Comparison of ENCODE assay signal across 9 cellular contexts in genomic region chr10:104259999-104260774, GRCh38. TPM values are rescaled to one million over a fixed set of nuclear protein-coding genes. Genes with fewer than 3 reads are reported as not detected.
DNase-seq lines count a peak whose midpoint lies in the region; TF ChIP-seq lines count a peak whose summit lies in the region.
"Had no signal": no experiment of that assay in that cellular context is flagged by ENCODE, and none has a peak within 500 bp of the region (broad histone marks: within the 10 kb centered on the region; RNA-seq: fewer than 3 reads in every experiment).

No MANE protein-coding gene starts in this region.

- peaks cover 73% of the 10 kb centered on the region for H3K4me1 Mint-ChIP-seq in activated CD4-positive, alpha-beta memory T cell treated with anti-CD3 and anti-CD28 coated beads, Interleukin-2, amount 10 ng/mL, durations not matched to agents 7 days and 5 days

- peaks cover 9 to 70% (median 11%) of the 10 kb centered on the region in 3 donors for H3K36me3 ChIP-seq in esophagus squamous epithelium
- H3K36me3 ChIP-seq in trophoblast cell (ENCODE audit: control insufficient read depth in 1 of 2, insufficient read depth in 2 of 2, low read length in 2 of 2): peaks cover 5 to 23% of the 10 kb centered on the region in 2 experiments

- peaks cover 77% of the 10 kb centered on the region for H3K36me3 Mint-ChIP-seq in activated CD4-positive, alpha-beta memory T cell treated with anti-CD3 and anti-CD28 coated beads, Interleukin-2, amount 10 ng/mL, durations not matched to agents 7 days and 5 days (ENCODE audit: low read depth)

- H3K9me3 Mint-ChIP-seq in activated CD4-positive, alpha-beta memory T cell treated with anti-CD3 and anti-CD28 coated beads, Interleukin-2, amount 10 ng/mL, durations not matched to agents 7 days and 5 days: no peaks in the 10 kb centered on the region

- H3K27ac ChIP-seq in esophagus squamous epithelium (peak overlapping the region; percentile 70 to 97 (median 80)), trophoblast cell (ENCODE audit: low read depth, low read length) (no peak overlapping the region)

- H3K23ac ChIP-seq in trophoblast cell (ENCODE audit: low read length): no peak overlapping the region

- 30 to 57% methylated on average over 6 of the region's 6 CpGs for WGBS in esophagus squamous epithelium, 2 donors
- no CpG with 5 or more reads among the region's 6 CpGs for WGBS in trophoblast cell (ENCODE audit: extremely low coverage, insufficient coverage, insufficient read length)

- H3K4ac ChIP-seq in trophoblast cell (ENCODE audit: low read depth, low read length): no peak overlapping the region

- no peak overlapping the region for H2AK5ac ChIP-seq in trophoblast cell (ENCODE audit: low read length)

- no peak overlapping the region for H2BK120ac ChIP-seq in trophoblast cell (ENCODE audit: insufficient read depth, low read length, poor library complexity)

- no peaks in the 10 kb centered on the region for H3K79me2 ChIP-seq in trophoblast cell (ENCODE audit: control insufficient read depth, insufficient read depth, low read length, poor library complexity)

- CTCF ChIA-PET in activated CD4-positive, alpha-beta memory T cell treated with anti-CD3 and anti-CD28 coated beads, Interleukin-2, amount 10 ng/mL, durations not matched to agents 7 days and 5 days (lab: Charles Lee): interaction anchor here (0.7 to 8.1 kb wide), 3 partner anchors 7 to 15 kb away, joined by 3 to 61 read pairs (median 35); no protein-coding TSS in a partner anchor

- H3K4me1 ChIP-seq in esophagus squamous epithelium (peaks cover 14 to 80% (median 47%) of the 10 kb centered on the region in 3 donors), trophoblast cell (ENCODE audit: control insufficient read depth in 1 of 2, insufficient read depth in 2 of 2, low read length in 2 of 2) (no peaks in the 10 kb centered on the region)

- no peak overlapping the region for H3K9ac ChIP-seq in trophoblast cell (ENCODE audit: low read length)

- peak overlapping the region; percentile 23 for H2AFZ ChIP-seq in trophoblast cell (ENCODE audit: insufficient read depth, low read length, poor library complexity)

- H3K79me1 ChIP-seq in trophoblast cell (ENCODE audit: low read length): peaks cover 2% of the 10 kb centered on the region

- peak overlapping the region; percentile 1 for H3K4me3 Mint-ChIP-seq in activated CD4-positive, alpha-beta memory T cell treated with anti-CD3 and anti-CD28 coated beads, Interleukin-2, amount 10 ng/mL, durations not matched to agents 7 days and 5 days

- H4K8ac ChIP-seq in trophoblast cell (ENCODE audit: low read depth, low read length): no peak overlapping the region

- POLR2A ChIA-PET in activated CD4-positive, alpha-beta memory T cell treated with anti-CD3 and anti-CD28 coated beads, Interleukin-2, amount 10 ng/mL, durations not matched to agents 7 days and 5 days (lab: Charles Lee): interaction anchor here (1.2 to 2.4 kb wide), 3 partner anchors 9 to 138 kb away, joined by 3 to 10 read pairs (median 4); partner anchors contain the start of genes GSTO2 and SFR1

- H4K12ac ChIP-seq in trophoblast cell (ENCODE audit: low read depth, low read length): no peak overlapping the region

- no peak overlapping the region for H3K18ac ChIP-seq in trophoblast cell (ENCODE audit: low read length)

- peak overlapping the region; percentile 74 for H3K27ac Mint-ChIP-seq in activated CD4-positive, alpha-beta memory T cell treated with anti-CD3 and anti-CD28 coated beads, Interleukin-2, amount 10 ng/mL, durations not matched to agents 7 days and 5 days

- no peak for TF ChIP-seq POLR2A in esophagus squamous epithelium (IDR thresholded peaks at IDR 0.05)

- peak overlapping the region in 1 of 4 donors; percentile 5 for H3K4me3 ChIP-seq in esophagus squamous epithelium
- no peak overlapping the region for H3K4me3 ChIP-seq in trophoblast cell (ENCODE audit: low read depth, low read length)

- DNase-seq in EH (ENCODE audit: low read depth) (peak; percentile 45), esophagus squamous epithelium (lab: John Stamatoyannopoulos, UW) (no peak), trophoblast cell (no peak), 8988T (no peak), mucosa of gallbladder (ENCODE audit: low spot score) (no peak)
- DNase-seq in activated CD4-positive, alpha-beta memory T cell treated with anti-CD3 and anti-CD28 coated beads, Interleukin-2, amount 10 ng/mL, durations not matched to agents 7 days and 5 days: no peak
- no peak for DNase-seq in stimulated activated CD4-positive, alpha-beta T cell treated with anti-CD3 and anti-CD28 coated beads, Interleukin-12 subunit alpha, Interleukin-12 subunit beta, amount 100 ng/mL, for 4 hours
- no peak for DNase-seq in activated CD4-positive, CD25-positive, alpha-beta regulatory T cell treated with anti-CD3 and anti-CD28 coated beads, Interleukin-2, amount 50 U/mL, for 72 hours
- DNase-seq: aorta had no signal

- H3K27me3 Mint-ChIP-seq in activated CD4-positive, alpha-beta memory T cell treated with anti-CD3 and anti-CD28 coated beads, Interleukin-2, amount 10 ng/mL, durations not matched to agents 7 days and 5 days: no peaks in the 10 kb centered on the region

- H3K4me2 ChIP-seq in trophoblast cell (ENCODE audit: low read length): no peak overlapping the region

- H2BK12ac ChIP-seq in trophoblast cell (ENCODE audit: low read length): no peak overlapping the region

- H4K91ac ChIP-seq in trophoblast cell (ENCODE audit: low read depth, low read length): no peak overlapping the region

- intact Hi-C loops in esophagus squamous epithelium (cut with DNase I): loop anchor here (10.0 kb wide), 1 partner anchor 135 kb away; the partner anchor contains the start of gene SFR1

- H3K14ac ChIP-seq in trophoblast cell (ENCODE audit: low read length): no peak overlapping the region

- H3K9me3 ChIP-seq in esophagus squamous epithelium (no peaks in the 10 kb centered on the region), trophoblast cell (ENCODE audit: insufficient read depth, low read depth, low read length) (no peaks in the 10 kb centered on the region)

- no peak overlapping the region for H2BK5ac ChIP-seq in trophoblast cell (ENCODE audit: low read depth, low read length, poor library complexity)

- no peak for TF ChIP-seq CTCF in esophagus squamous epithelium (IDR thresholded peaks at IDR 0.05)

- H3K27me3 ChIP-seq in esophagus squamous epithelium: no peaks in the 10 kb centered on the region
- no peaks in the 10 kb centered on the region for H3K27me3 ChIP-seq in trophoblast cell (ENCODE audit: insufficient read depth, low read length)

RNA-seq across cellular contexts. Expression of gene GSTO1, which starts 5.5 kb away (rescaled TPM):
- total RNA-seq in activated CD4-positive, alpha-beta memory T cell treated with anti-CD3 and anti-CD28 coated beads, Interleukin-2, amount 10 ng/mL, durations not matched to agents 7 days and 5 days: 100 to 1,000 TPM; 139 to 142 TPM
- total RNA-seq in esophagus squamous epithelium: 100 to 1,000 TPM in 1 of 4 donors, 10 to 100 TPM in 3; 43.8 to 115 (median 78.0) TPM
- polyA plus RNA-seq in trophoblast cell (2013): 84.3 and 85.5 TPM in 2 replicates
- total RNA-seq in mucosa of gallbladder: 95.0 TPM

RNA-seq across cellular contexts. Expression of gene GSTO2, which starts 8.8 kb away (rescaled TPM):
- 1 to 10 TPM in 1 of 2 experiments, under 1 TPM in 1; 0.88 to 1.8 TPM for total RNA-seq in activated CD4-positive, alpha-beta memory T cell treated with anti-CD3 and anti-CD28 coated beads, Interleukin-2, amount 10 ng/mL, durations not matched to agents 7 days and 5 days
- total RNA-seq in esophagus squamous epithelium: 10 to 100 TPM in 2 of 4 donors, 1 to 10 TPM in 2; 6.1 to 20.6 (median 13.8) TPM
- polyA plus RNA-seq in trophoblast cell (2013): 1.3 TPM in 2 replicates
- 17.2 TPM for total RNA-seq in mucosa of gallbladder

RNA-seq across cellular contexts. Expression of gene CFAP43, which starts 28.0 kb away (rescaled TPM):
- total RNA-seq in activated CD4-positive, alpha-beta memory T cell treated with anti-CD3 and anti-CD28 coated beads, Interleukin-2, amount 10 ng/mL, durations not matched to agents 7 days and 5 days: under 1 TPM; 0.18 to 0.25 TPM
- total RNA-seq in esophagus squamous epithelium: under 1 TPM in 2 of 4 donors, not detected in 2; 0.19 to 0.38 TPM
- polyA plus RNA-seq in trophoblast cell (2013): 0.64 and 0.88 TPM in 2 replicates
- total RNA-seq in mucosa of gallbladder: 1.9 TPM
